Comparison of ENCODE assay signal across 1 cellular context in genomic region chr2:162582357-162582798, GRCh38.
TF ChIP-seq lines count a peak whose summit lies in the region.

No MANE protein-coding gene starts in this region.

TF ChIP-seq in HepG2, 621 proteins besides CTCF, POLR2A, EP300 and RAD21 (continued from another document and continues in another):
- TF ChIP-seq ZNF556 (CRISPR knock-in tag; IDR thresholded peaks at IDR 0.05; ENCODE audit: borderline replicate concordance) (peak; percentile 91; the same call in 1 of the 2 replicates), PTBP1 (IDR thresholded peaks at IDR 0.05; ENCODE audit: low read depth, low read length, poor library complexity, severe bottlenecking) (no peak), PAF1 (CRISPR knock-in tag; IDR thresholded peaks at IDR 0.05) (no peak), PCBP1 (IDR thresholded peaks at IDR 0.05; ENCODE audit: borderline replicate concordance, low read depth, low read length) (no peak), TRIM24 (CRISPR knock-in tag; IDR thresholded peaks at IDR 0.05) (no peak), ZNF549 (CRISPR knock-in tag; IDR thresholded peaks at IDR 0.05) (no peak), FOXA1 (IDR thresholded peaks at IDR 0.05) (peak; percentile 85), FOXA1 (CRISPR knock-in tag; IDR thresholded peaks at IDR 0.05) (peak; percentile 99), SKIL (CRISPR knock-in tag; IDR thresholded peaks at IDR 0.05; ENCODE audit: borderline replicate concordance) (peak; percentile 96), ZNF703 (CRISPR knock-in tag; IDR thresholded peaks at IDR 0.05; ENCODE audit: borderline replicate concordance) (peak; percentile 76), MED1 (CRISPR knock-in tag; IDR thresholded peaks at IDR 0.05) (peak; percentile 99), ZBTB42 (CRISPR knock-in tag; IDR thresholded peaks at IDR 0.05) (no peak), NRL (CRISPR knock-in tag; IDR thresholded peaks at IDR 0.05; ENCODE audit: borderline replicate concordance) (no peak), ZNF781 (CRISPR knock-in tag; IDR thresholded peaks at IDR 0.05; ENCODE audit: borderline replicate concordance, not compliant biosample characterization) (peak; percentile 87), SRSF1 (optimal IDR thresholded peaks at IDR 0.05; ENCODE audit: low read depth, low read length) (no peak), ZNF263 (CRISPR knock-in tag; IDR thresholded peaks at IDR 0.05) (no peak), ZNF577 (CRISPR knock-in tag; IDR thresholded peaks at IDR 0.05; ENCODE audit: borderline replicate concordance, low read depth) (no peak), PRDM15 (CRISPR knock-in tag; IDR thresholded peaks at IDR 0.05) (no peak), CEBPB (IDR thresholded peaks at IDR 0.05; ENCODE audit: borderline replicate concordance, low read depth, low read length) (peak; percentile 65; the same call in 1 of the 2 replicates), RNF219 (CRISPR knock-in tag; IDR thresholded peaks at IDR 0.05) (peak; percentile 91), BHLHE40 (IDR thresholded peaks at IDR 0.05; ENCODE audit: low read length) (peak; percentile 78), KAT7 (CRISPR knock-in tag; IDR thresholded peaks at IDR 0.05; ENCODE audit: borderline replicate concordance) (peak; percentile 87; the same call in 1 of the 2 replicates), ZNF124 (CRISPR knock-in tag; IDR thresholded peaks at IDR 0.05) (peak; percentile 98), ETV6 (CRISPR knock-in tag; conservative IDR thresholded peaks at IDR 0.05) (peak; percentile 89)
- TF ChIP-seq, protein P1, sequence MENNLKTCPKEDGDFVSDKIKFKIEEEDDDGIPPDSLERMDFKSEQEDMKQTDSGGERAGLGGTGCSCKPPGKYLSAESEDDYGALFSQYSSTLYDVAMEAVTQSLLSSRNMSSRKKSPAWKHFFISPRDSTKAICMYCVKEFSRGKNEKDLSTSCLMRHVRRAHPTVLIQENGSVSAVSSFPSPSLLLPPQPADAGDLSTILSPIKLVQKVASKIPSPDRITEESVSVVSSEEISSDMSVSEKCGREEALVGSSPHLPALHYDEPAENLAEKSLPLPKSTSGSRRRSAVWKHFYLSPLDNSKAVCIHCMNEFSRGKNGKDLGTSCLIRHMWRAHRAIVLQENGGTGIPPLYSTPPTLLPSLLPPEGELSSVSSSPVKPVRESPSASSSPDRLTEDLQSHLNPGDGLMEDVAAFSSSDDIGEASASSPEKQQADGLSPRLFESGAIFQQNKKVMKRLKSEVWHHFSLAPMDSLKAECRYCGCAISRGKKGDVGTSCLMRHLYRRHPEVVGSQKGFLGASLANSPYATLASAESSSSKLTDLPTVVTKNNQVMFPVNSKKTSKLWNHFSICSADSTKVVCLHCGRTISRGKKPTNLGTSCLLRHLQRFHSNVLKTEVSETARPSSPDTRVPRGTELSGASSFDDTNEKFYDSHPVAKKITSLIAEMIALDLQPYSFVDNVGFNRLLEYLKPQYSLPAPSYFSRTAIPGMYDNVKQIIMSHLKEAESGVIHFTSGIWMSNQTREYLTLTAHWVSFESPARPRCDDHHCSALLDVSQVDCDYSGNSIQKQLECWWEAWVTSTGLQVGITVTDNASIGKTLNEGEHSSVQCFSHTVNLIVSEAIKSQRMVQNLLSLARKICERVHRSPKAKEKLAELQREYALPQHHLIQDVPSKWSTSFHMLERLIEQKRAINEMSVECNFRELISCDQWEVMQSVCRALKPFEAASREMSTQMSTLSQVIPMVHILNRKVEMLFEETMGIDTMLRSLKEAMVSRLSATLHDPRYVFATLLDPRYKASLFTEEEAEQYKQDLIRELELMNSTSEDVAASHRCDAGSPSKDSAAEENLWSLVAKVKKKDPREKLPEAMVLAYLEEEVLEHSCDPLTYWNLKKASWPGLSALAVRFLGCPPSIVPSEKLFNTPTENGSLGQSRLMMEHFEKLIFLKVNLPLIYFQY (CRISPR knock-in tag; IDR thresholded peaks at IDR 0.05; ENCODE audit: borderline replicate concordance), result peak; percentile 90
- TF ChIP-seq, protein P2, sequence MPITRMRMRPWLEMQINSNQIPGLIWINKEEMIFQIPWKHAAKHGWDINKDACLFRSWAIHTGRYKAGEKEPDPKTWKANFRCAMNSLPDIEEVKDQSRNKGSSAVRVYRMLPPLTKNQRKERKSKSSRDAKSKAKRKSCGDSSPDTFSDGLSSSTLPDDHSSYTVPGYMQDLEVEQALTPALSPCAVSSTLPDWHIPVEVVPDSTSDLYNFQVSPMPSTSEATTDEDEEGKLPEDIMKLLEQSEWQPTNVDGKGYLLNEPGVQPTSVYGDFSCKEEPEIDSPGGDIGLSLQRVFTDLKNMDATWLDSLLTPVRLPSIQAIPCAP (CRISPR knock-in tag; IDR thresholded peaks at IDR 0.05; ENCODE audit: low read depth), result no peak
- TF ChIP-seq, protein P3, sequence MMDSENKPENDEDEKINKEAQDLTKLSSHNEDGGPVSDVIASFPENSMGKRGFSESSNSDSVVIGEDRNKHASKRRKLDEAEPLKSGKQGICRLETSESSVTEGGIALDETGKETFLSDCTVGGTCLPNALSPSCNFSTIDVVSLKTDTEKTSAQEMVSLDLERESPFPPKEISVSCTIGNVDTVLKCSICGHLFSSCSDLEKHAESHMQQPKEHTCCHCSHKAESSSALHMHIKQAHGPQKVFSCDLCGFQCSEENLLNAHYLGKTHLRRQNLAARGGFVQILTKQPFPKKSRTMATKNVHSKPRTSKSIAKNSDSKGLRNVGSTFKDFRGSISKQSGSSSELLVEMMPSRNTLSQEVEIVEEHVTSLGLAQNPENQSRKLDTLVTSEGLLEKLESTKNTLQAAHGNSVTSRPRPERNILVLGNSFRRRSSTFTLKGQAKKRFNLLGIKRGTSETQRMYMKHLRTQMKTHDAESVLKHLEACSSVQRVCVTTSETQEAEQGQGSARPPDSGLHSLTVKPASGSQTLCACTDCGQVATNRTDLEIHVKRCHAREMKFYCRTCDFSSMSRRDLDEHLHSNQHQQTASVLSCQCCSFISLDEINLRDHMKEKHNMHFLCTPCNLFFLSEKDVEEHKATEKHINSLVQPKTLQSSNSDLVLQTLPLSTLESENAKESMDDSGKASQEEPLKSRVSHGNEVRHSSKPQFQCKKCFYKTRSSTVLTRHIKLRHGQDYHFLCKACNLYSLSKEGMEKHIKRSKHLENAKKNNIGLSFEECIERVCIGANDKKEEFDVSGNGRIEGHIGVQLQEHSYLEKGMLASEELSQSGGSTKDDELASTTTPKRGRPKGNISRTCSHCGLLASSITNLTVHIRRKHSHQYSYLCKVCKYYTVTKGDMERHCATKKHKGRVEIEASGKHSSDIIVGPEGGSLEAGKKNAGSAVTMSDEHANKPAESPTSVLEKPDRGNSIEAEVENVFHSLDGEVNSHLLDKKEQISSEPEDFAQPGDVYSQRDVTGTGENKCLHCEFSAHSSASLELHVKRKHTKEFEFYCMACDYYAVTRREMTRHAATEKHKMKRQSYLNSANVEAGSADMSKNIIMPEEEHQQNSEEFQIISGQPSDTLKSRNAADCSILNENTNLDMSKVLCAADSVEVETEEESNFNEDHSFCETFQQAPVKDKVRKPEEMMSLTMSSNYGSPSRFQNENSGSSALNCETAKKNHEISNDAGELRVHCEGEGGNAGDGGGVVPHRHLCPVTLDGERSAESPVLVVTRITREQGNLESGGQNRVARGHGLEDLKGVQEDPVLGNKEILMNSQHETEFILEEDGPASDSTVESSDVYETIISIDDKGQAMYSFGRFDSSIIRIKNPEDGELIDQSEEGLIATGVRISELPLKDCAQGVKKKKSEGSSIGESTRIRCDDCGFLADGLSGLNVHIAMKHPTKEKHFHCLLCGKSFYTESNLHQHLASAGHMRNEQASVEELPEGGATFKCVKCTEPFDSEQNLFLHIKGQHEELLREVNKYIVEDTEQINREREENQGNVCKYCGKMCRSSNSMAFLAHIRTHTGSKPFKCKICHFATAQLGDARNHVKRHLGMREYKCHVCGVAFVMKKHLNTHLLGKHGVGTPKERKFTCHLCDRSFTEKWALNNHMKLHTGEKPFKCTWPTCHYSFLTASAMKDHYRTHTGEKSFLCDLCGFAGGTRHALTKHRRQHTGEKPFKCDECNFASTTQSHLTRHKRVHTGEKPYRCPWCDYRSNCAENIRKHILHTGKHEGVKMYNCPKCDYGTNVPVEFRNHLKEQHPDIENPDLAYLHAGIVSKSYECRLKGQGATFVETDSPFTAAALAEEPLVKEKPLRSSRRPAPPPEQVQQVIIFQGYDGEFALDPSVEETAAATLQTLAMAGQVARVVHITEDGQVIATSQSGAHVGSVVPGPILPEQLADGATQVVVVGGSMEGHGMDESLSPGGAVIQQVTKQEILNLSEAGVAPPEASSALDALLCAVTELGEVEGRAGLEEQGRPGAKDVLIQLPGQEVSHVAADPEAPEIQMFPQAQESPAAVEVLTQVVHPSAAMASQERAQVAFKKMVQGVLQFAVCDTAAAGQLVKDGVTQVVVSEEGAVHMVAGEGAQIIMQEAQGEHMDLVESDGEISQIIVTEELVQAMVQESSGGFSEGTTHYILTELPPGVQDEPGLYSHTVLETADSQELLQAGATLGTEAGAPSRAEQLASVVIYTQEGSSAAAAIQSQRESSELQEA (CRISPR knock-in tag; IDR thresholded peaks at IDR 0.05; ENCODE audit: not compliant biosample characterization), result no peak
- TF ChIP-seq, protein P4, sequence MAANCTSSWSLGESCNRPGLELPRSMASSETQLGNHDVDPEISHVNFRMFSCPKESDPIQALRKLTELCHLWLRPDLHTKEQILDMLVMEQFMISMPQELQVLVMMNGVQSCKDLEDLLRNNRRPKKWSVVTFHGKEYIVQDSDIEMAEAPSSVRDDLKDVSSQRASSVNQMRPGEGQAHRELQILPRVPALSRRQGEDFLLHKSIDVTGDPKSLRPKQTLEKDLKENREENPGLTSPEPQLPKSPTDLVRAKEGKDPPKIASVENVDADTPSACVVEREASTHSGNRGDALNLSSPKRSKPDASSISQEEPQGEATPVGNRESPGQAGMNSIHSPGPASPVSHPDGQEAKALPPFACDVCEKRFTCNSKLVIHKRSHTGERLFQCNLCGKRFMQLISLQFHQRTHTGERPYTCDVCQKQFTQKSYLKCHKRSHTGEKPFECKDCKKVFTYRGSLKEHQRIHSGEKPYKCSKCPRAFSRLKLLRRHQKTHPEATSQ (CRISPR knock-in tag; IDR thresholded peaks at IDR 0.05; ENCODE audit: borderline replicate concordance), result peak; percentile 98; the same call in 1 of the 2 replicates
- TF ChIP-seq, protein P5, sequence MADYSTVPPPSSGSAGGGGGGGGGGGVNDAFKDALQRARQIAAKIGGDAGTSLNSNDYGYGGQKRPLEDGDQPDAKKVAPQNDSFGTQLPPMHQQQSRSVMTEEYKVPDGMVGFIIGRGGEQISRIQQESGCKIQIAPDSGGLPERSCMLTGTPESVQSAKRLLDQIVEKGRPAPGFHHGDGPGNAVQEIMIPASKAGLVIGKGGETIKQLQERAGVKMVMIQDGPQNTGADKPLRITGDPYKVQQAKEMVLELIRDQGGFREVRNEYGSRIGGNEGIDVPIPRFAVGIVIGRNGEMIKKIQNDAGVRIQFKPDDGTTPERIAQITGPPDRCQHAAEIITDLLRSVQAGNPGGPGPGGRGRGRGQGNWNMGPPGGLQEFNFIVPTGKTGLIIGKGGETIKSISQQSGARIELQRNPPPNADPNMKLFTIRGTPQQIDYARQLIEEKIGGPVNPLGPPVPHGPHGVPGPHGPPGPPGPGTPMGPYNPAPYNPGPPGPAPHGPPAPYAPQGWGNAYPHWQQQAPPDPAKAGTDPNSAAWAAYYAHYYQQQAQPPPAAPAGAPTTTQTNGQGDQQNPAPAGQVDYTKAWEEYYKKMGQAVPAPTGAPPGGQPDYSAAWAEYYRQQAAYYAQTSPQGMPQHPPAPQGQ (CRISPR knock-in tag; IDR thresholded peaks at IDR 0.05; ENCODE audit: borderline replicate concordance), result no peak
